ENCODE assay signal across 16 cellular contexts in the genomic region with DNA sequence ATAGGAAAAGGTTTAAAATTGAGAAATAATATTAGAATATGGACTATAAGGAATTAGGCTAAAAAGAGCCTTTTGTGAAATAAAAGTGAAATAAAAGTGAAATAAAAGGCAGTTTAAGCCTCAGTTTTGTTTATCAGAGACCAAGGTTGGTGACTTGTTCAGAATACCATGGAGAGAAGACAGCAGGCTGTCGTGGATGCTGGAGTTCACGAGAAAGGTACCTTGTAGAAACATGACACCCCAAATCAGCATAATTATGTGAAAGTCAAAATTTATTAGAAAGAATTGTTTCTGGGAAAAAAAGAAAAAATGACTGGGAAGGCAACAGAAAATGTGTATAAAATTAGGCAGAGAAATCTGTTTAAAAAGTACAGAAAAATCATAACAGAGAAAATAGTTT. TPM values are rescaled to one million over a fixed set of nuclear protein-coding genes. Genes with fewer than 3 reads are reported as not detected.
DNase-seq lines count a peak whose midpoint lies in the region; ATAC-seq and TF ChIP-seq lines count a peak whose summit lies in the region.
"Had no signal": no experiment of that assay in that cellular context is flagged by ENCODE, and none has a peak within 500 bp of the region (broad histone marks: within the 10 kb centered on the region; RNA-seq: fewer than 3 reads in every experiment).

No MANE protein-coding gene starts in this region.

- H3K27ac Mint-ChIP-seq in activated CD8-positive, alpha-beta memory T cell treated with anti-CD3 and anti-CD28 coated beads, Interleukin-2, amount 10 ng/mL, durations not matched to agents 7 days and 5 days, result peak overlapping the region; percentile 80
- no peak overlapping the region for H3K27ac Mint-ChIP-seq in stimulated activated naive CD8-positive, alpha-beta T cell treated with anti-CD3 and anti-CD28 coated beads, Interleukin-15, amount 100 ng/mL, for 72 hours
- H3K27ac Mint-ChIP-seq: T-helper 2 cell treated with Interferon-gamma antibody and Interleukin-4, amounts not matched to agents 5 μg/mL and 100 μg/mL, for 36 hours had no signal

- no peaks in the 10 kb centered on the region for H3K36me3 Mint-ChIP-seq in activated CD8-positive, alpha-beta memory T cell treated with anti-CD3 and anti-CD28 coated beads, Interleukin-2, amount 10 ng/mL, durations not matched to agents 7 days and 5 days

- H3K9me3 ChIP-seq in RWPE2 (ENCODE audit: severe bottlenecking), result no peaks in the 10 kb centered on the region
- no peaks in the 10 kb centered on the region for H3K9me3 ChIP-seq in effector memory CD4-positive, alpha-beta T cell (ENCODE audit: control insufficient read depth, low read length)

- no peaks in the 10 kb centered on the region for H3K9me3 Mint-ChIP-seq in activated CD8-positive, alpha-beta memory T cell treated with anti-CD3 and anti-CD28 coated beads, Interleukin-2, amount 10 ng/mL, durations not matched to agents 7 days and 5 days (ENCODE audit: low read depth)
- no peaks in the 10 kb centered on the region for H3K9me3 Mint-ChIP-seq in stimulated activated naive CD8-positive, alpha-beta T cell treated with anti-CD3 and anti-CD28 coated beads, Interleukin-15, amount 100 ng/mL, for 72 hours
- H3K9me3 Mint-ChIP-seq: activated CD4-positive, alpha-beta T cell treated with anti-CD3 and anti-CD28 coated beads, Interleukin-2, amount 10 ng/mL, durations not matched to agents 7 days and 5 days; neural crest cell; T-helper 2 cell treated with Interferon-gamma antibody and Interleukin-4, amounts not matched to agents 5 μg/mL and 100 μg/mL, for 36 hours had no signal

- peaks cover 25% of the 10 kb centered on the region for H3K4me1 ChIP-seq in RWPE2 (ENCODE audit: insufficient read depth, poor library complexity, severe bottlenecking)
- H3K4me1 ChIP-seq in effector memory CD4-positive, alpha-beta T cell (ENCODE audit: control insufficient read depth, insufficient read depth, low read length, poor library complexity, severe bottlenecking), result peaks cover 5% of the 10 kb centered on the region

- no peak overlapping the region for H3K4me3 ChIP-seq in RWPE2 (ENCODE audit: severe bottlenecking)
- no peak overlapping the region for H3K4me3 ChIP-seq in choroid plexus epithelial cell (ENCODE audit: low read depth, low read length)
- no peak overlapping the region for H3K4me3 ChIP-seq in effector memory CD4-positive, alpha-beta T cell (ENCODE audit: insufficient read depth, low read depth, low read length, poor library complexity, severe bottlenecking)

- TF ChIP-seq CTCF in RWPE2 (IDR thresholded peaks at IDR 0.05; ENCODE audit: poor library complexity, severe bottlenecking), result no peak
- no peak for TF ChIP-seq CTCF in choroid plexus epithelial cell (conservative IDR thresholded peaks at IDR 0.05; ENCODE audit: low read depth, low read length)

- H3K4me1 Mint-ChIP-seq in activated CD8-positive, alpha-beta memory T cell treated with anti-CD3 and anti-CD28 coated beads, Interleukin-2, amount 10 ng/mL, durations not matched to agents 7 days and 5 days, result peaks cover 23% of the 10 kb centered on the region
- H3K4me1 Mint-ChIP-seq in stimulated activated naive CD8-positive, alpha-beta T cell treated with anti-CD3 and anti-CD28 coated beads, Interleukin-15, amount 100 ng/mL, for 72 hours, result peaks cover 39% of the 10 kb centered on the region

- peak overlapping the region; percentile 10 for H3K4me3 Mint-ChIP-seq in activated CD8-positive, alpha-beta memory T cell treated with anti-CD3 and anti-CD28 coated beads, Interleukin-2, amount 10 ng/mL, durations not matched to agents 7 days and 5 days
- H3K4me3 Mint-ChIP-seq in stimulated activated naive CD8-positive, alpha-beta T cell treated with anti-CD3 and anti-CD28 coated beads, Interleukin-15, amount 100 ng/mL, for 72 hours, result peak overlapping the region; percentile 68 to 72
- H3K4me3 Mint-ChIP-seq: activated CD4-positive, alpha-beta T cell treated with anti-CD3 and anti-CD28 coated beads, Interleukin-2, amount 10 ng/mL, durations not matched to agents 7 days and 5 days; neural crest cell; T-helper 2 cell treated with Interferon-gamma antibody and Interleukin-4, amounts not matched to agents 5 μg/mL and 100 μg/mL, for 36 hours had no signal

- no peak for DNase-seq in activated CD8-positive, alpha-beta memory T cell treated with anti-CD3 and anti-CD28 coated beads, Interleukin-2, amount 10 ng/mL, durations not matched to agents 7 days and 5 days
- DNase-seq in activated CD8-positive, alpha-beta memory T cell treated with anti-CD3 and anti-CD28 coated beads, Interleukin-2, amount 50 U/mL, for 4 hours, result no peak
- DNase-seq in RWPE2 (ENCODE audit: low spot score) (no peak), choroid plexus epithelial cell (ENCODE audit: low read depth) (peak; percentile 60), T-helper 1 cell (no peak)
- no peak for DNase-seq in stimulated activated naive CD8-positive, alpha-beta T cell treated with anti-CD3 and anti-CD28 coated beads, Interleukin-15, amount 100 ng/mL, for 72 hours
- DNase-seq in effector memory CD4-positive, alpha-beta T cell, result no peak
- DNase-seq: 8988T; activated CD4-positive, alpha-beta T cell treated with anti-CD3 and anti-CD28 coated beads, Interleukin-2, amount 10 ng/mL, durations not matched to agents 7 days and 5 days; cerebellar nuclear complex; NCI-H1048; NCI-H2227 treated with DMSO at 0.1 percent for 48 hours had no signal

- H3K27me3 ChIP-seq in RWPE2 (ENCODE audit: insufficient read depth, poor library complexity, severe bottlenecking), result no peaks in the 10 kb centered on the region
- no peaks in the 10 kb centered on the region for H3K27me3 ChIP-seq in effector memory CD4-positive, alpha-beta T cell (replicated peaks; ENCODE audit: control insufficient read depth, insufficient read depth, low read length, poor library complexity, severe bottlenecking)

- no peaks in the 10 kb centered on the region for H3K36me3 ChIP-seq in RWPE2 (ENCODE audit: low read depth)
- H3K36me3 ChIP-seq in effector memory CD4-positive, alpha-beta T cell (ENCODE audit: control insufficient read depth, insufficient read depth, low read length), result no peaks in the 10 kb centered on the region

- H3K27ac ChIP-seq in RWPE2 (ENCODE audit: poor library complexity, severe bottlenecking), result peak overlapping the region; percentile 92
- H3K27ac ChIP-seq in effector memory CD4-positive, alpha-beta T cell (ENCODE audit: insufficient read depth, low read length, poor library complexity, severe bottlenecking), result no peak overlapping the region

- no peak for ATAC-seq in activated CD8-positive, alpha-beta memory T cell treated with anti-CD3 and anti-CD28 coated beads, Interleukin-2, amount 10 ng/mL, durations not matched to agents 7 days and 5 days
- no peak for ATAC-seq in RWPE2 (ENCODE audit: low read depth)
- no peak for ATAC-seq in stimulated activated naive CD8-positive, alpha-beta T cell treated with anti-CD3 and anti-CD28 coated beads, Interleukin-15, amount 100 ng/mL, for 72 hours
- ATAC-seq in GM19463 (IDR thresholded peaks at IDR 0.05; ENCODE audit: unreplicated experiment), result no peak
- ATAC-seq: sciatic nerve had no signal

- H3K27me3 Mint-ChIP-seq in activated CD8-positive, alpha-beta memory T cell treated with anti-CD3 and anti-CD28 coated beads, Interleukin-2, amount 10 ng/mL, durations not matched to agents 7 days and 5 days, result peaks cover 29% of the 10 kb centered on the region
- H3K27me3 Mint-ChIP-seq in stimulated activated naive CD8-positive, alpha-beta T cell treated with anti-CD3 and anti-CD28 coated beads, Interleukin-15, amount 100 ng/mL, for 72 hours, result peaks cover 27% of the 10 kb centered on the region

- CTCF ChIA-PET in activated CD8-positive, alpha-beta memory T cell treated with anti-CD3 and anti-CD28 coated beads, Interleukin-2, amount 10 ng/mL, durations not matched to agents 7 days and 5 days (lab: Charles Lee), result no interaction called here

RNA-seq across cellular contexts. Expression of gene SPAG16, which starts 46.5 kb away (rescaled TPM):
- total RNA-seq in activated CD8-positive, alpha-beta memory T cell treated with anti-CD3 and anti-CD28 coated beads, Interleukin-2, amount 10 ng/mL, durations not matched to agents 7 days and 5 days, result 10 to 100 TPM in 1 of 2 experiments, 1 to 10 TPM in 1; 7.4 to 10.1 TPM
